11 cellular contexts compared by ENCODE assay signal in genomic region chr20:48818481-48818987, GRCh38. TPM values are rescaled to one million over a fixed set of nuclear protein-coding genes. Genes with fewer than 3 reads are reported as not detected.
A peak's percentile ranks its signal among the peaks of the same experiment; 100 is the strongest.
DNase-seq lines count a peak whose midpoint lies in the region; ATAC-seq, FAIRE-seq and TF ChIP-seq lines count a peak whose summit lies in the region.
"Had no signal": no experiment of that assay in that cellular context is flagged by ENCODE, and none has a peak within 500 bp of the region (broad histone marks: within the 10 kb centered on the region; RNA-seq: fewer than 3 reads in every experiment).

No MANE protein-coding gene starts in this region.

- peak overlapping the region; percentile 82 for H3K27ac ChIP-seq in CD4-positive, CD25-positive, alpha-beta regulatory T cell (ENCODE audit: insufficient read depth, low read length, poor library complexity, severe bottlenecking)
- peak overlapping the region; percentile 93 for H3K27ac ChIP-seq in OCI-LY7 (ENCODE audit: low read depth, low read length, poor library complexity, severe bottlenecking)
- no peak overlapping the region for H3K27ac ChIP-seq in H1 (ENCODE audit: low read depth, low read length)
- no peak overlapping the region for H3K27ac ChIP-seq in WERI-Rb-1
- H3K27ac ChIP-seq: cardiac muscle cell had no signal

- H2BK120ac ChIP-seq in H1 (replicated peaks; ENCODE audit: low read depth, low read length): no peak overlapping the region

- no peak overlapping the region; the same call in 1 of the 2 replicates for H2BK20ac ChIP-seq in H1 (ENCODE audit: low read length)

- no peak overlapping the region for H3K23ac ChIP-seq in H1 (ENCODE audit: insufficient read length)

- H3K18ac ChIP-seq in H1 (ENCODE audit: extremely low read depth, low read length): no peak overlapping the region

- POLR2A ChIA-PET in OCI-LY7 (lab: Charles Lee) (interaction anchor here (0.6 to 2.1 kb wide), 4 partner anchors 8 to 1116 kb away, joined by 3 to 11 read pairs (median 3); no protein-coding TSS in a partner anchor), H1 (lab: Charles Lee; ENCODE audit: partially characterized antibody) (interaction anchor here (0.7 to 1.1 kb wide), 2 partner anchors 10 to 1165 kb away, joined by 3 read pairs; no protein-coding TSS in a partner anchor)

- peak overlapping the region; percentile 90 for H3K4me3 ChIP-seq in CD4-positive, CD25-positive, alpha-beta regulatory T cell (ENCODE audit: low read depth, low read length)
- H3K4me3 ChIP-seq in OCI-LY7 (ENCODE audit: low read depth, low read length, poor library complexity, severe bottlenecking) (peak overlapping the region; percentile 55), H1 (ENCODE audit: extremely low read depth in 1 of 4, insufficient read depth in 2 of 4, low read depth in 3 of 4, low read length in 4 of 4) (no peak overlapping the region), H7 (ENCODE audit: insufficient read depth, low read depth, low read length) (no peak overlapping the region), WERI-Rb-1 (ENCODE audit: low read depth, low read length) (no peak overlapping the region)
- H3K4me3 ChIP-seq: cardiac muscle cell had no signal

- peak; percentile 25 to 91 (median 54) for DNase-seq in CD4-positive, CD25-positive, alpha-beta regulatory T cell
- DNase-seq in OCI-LY7 (ENCODE audit: low spot score) (peak; percentile 91), H1 (ENCODE audit: low read depth in 1 of 2, low spot score in 2 of 2) (no peak), H7 (no peak), NCI-H1092 (lab: John Stamatoyannopoulos, UW) (no peak), WERI-Rb-1 (no peak)
- DNase-seq: DMS53, NCI-H1436 had no signal

- H2BK12ac ChIP-seq in H1 (ENCODE audit: low read depth, low read length): 0 out of 2 replicates have a peak overlapping the region, but pooled peaks have one; percentile 46

- no peaks in the 10 kb centered on the region for H3K9me2 ChIP-seq in OCI-LY7 (ENCODE audit: insufficient read depth, low read length)

- H3K56ac ChIP-seq in H1 (replicated peaks; ENCODE audit: insufficient read length, low read depth, low read length): no peak overlapping the region

- no peaks in the 10 kb centered on the region for H3K9me3 Mint-ChIP-seq in CD4-positive, CD25-positive, alpha-beta regulatory T cell

- H3K79me2 ChIP-seq in OCI-LY7 (ENCODE audit: insufficient read depth, low read depth, low read length) (peaks cover 52% of the 10 kb centered on the region; the same call in 1 of the 2 replicates), H1 (ENCODE audit: control insufficient read depth in 1 of 2, insufficient read depth in 2 of 2, low read length in 2 of 2) (peaks cover 0 to 1% of the 10 kb centered on the region in 2 experiments; a peak in 1 of 4 replicates)

- H3K4me2 ChIP-seq in OCI-LY7 (ENCODE audit: low read length): peak overlapping the region; percentile 76
- H3K4me2 ChIP-seq in H1 (ENCODE audit: insufficient read depth in 1 of 2, low read depth in 2 of 2, low read length in 2 of 2): no peak overlapping the region

- peaks cover 16% of the 10 kb centered on the region for H3K36me3 ChIP-seq in CD4-positive, CD25-positive, alpha-beta regulatory T cell (ENCODE audit: control insufficient read depth, insufficient read depth, low read length)
- H3K36me3 ChIP-seq in OCI-LY7 (ENCODE audit: insufficient read depth, low read length): no peaks in the 10 kb centered on the region
- no peaks in the 10 kb centered on the region for H3K36me3 ChIP-seq in H1 (ENCODE audit: control insufficient read depth in 2 of 4, insufficient read depth in 4 of 4, low read length in 3 of 4)
- H3K36me3 ChIP-seq in H7 (replicated peaks; ENCODE audit: control insufficient read depth, insufficient read depth, low read length): no peaks in the 10 kb centered on the region
- H3K36me3 ChIP-seq in WERI-Rb-1: peaks cover 7% of the 10 kb centered on the region
- H3K36me3 ChIP-seq: cardiac muscle cell had no signal

- H3K27ac Mint-ChIP-seq in CD4-positive, CD25-positive, alpha-beta regulatory T cell: peak overlapping the region in 2 of 3 donors; percentile 97 to 100

- 87% methylated on average over 10 of the region's 11 CpGs; no CpG with 5 or more reads in 1 of the 2 experiments for WGBS in H1 (ENCODE audit: extremely low coverage in 1 of 2, insufficient coverage in 1 of 2, insufficient read length in 1 of 2, insufficient replicate concordance in 2 of 2, low coverage in 1 of 2, low lambda C conversion rate in 2 of 2, missing lambda C conversion rate in 1 of 2), 2 experiments

- CTCF ChIA-PET in OCI-LY7 (lab: Charles Lee; ENCODE audit: unreplicated experiment): no interaction called here
- CTCF ChIA-PET in H1 (lab: Charles Lee; ENCODE audit: partially characterized antibody): interaction anchor here (0.9 to 1.5 kb wide), 2 partner anchors 118 to 161 kb away, joined by 3 to 7 read pairs; no protein-coding TSS in a partner anchor

- no peak for FAIRE-seq in H1 (lab: Jason Lieb, UNC)

- intact Hi-C loops in OCI-LY7 (cut with micrococcal nuclease; ENCODE audit: unreplicated experiment): loop anchor here (2.0 kb wide), 2 partner anchors 38 to 58 kb away; no protein-coding TSS in a partner anchor

- TF ChIP-seq RAD21 in H1 (IDR thresholded peaks at IDR 0.05 in 1 of 2, conservative IDR thresholded peaks at IDR 0.05 in 1 of 2; ENCODE audit: low read depth in 2 of 2, low read length in 2 of 2): no peak

- H3K4me3 Mint-ChIP-seq in CD4-positive, CD25-positive, alpha-beta regulatory T cell: peak overlapping the region in 2 of 4 donors; percentile 97 to 99

- TF ChIP-seq CTCF in OCI-LY7 (conservative IDR thresholded peaks at IDR 0.05; ENCODE audit: low read length) (no peak), H1 (IDR thresholded peaks at IDR 0.05; ENCODE audit: control extremely low read depth in 1 of 3, insufficient read depth in 1 of 3, low read depth in 1 of 3, low read length in 3 of 3) (no peak), WERI-Rb-1 (IDR thresholded peaks at IDR 0.05; ENCODE audit: low read depth, low read length) (no peak)

- TF ChIP-seq POLR2A in GM19099 (IDR thresholded peaks at IDR 0.05; ENCODE audit: extremely low read depth, insufficient read length, low read depth) (peak; percentile 14), H1 (IDR thresholded peaks at IDR 0.05; ENCODE audit: control extremely low read depth in 1 of 2, low read depth in 2 of 2, low read length in 2 of 2) (no peak)

- no peak overlapping the region for H3K14ac ChIP-seq in H1 (ENCODE audit: insufficient read length)

- peak overlapping the region; percentile 85; the same call in 1 of the 2 replicates for H2AK5ac ChIP-seq in H1 (ENCODE audit: low read depth, low read length)

- no peak overlapping the region for H2BK5ac ChIP-seq in H1 (ENCODE audit: low read depth, low read length)

- no peaks in the 10 kb centered on the region; the same call in 1 of the 2 replicates for H3K79me1 ChIP-seq in H1 (ENCODE audit: low read depth, low read length)

- no peak overlapping the region for H4K8ac ChIP-seq in H1 (ENCODE audit: extremely low read depth, insufficient read depth, low read length)

- no peak overlapping the region for H4K91ac ChIP-seq in H1 (replicated peaks; ENCODE audit: insufficient read length, low read length)

- ATAC-seq in CD4-positive, CD25-positive, alpha-beta regulatory T cell (ENCODE audit: low read depth in 2 of 2): peak; percentile 62 to 72
- no peak for ATAC-seq in GM18858 (IDR thresholded peaks at IDR 0.05; ENCODE audit: unreplicated experiment)

- no peak overlapping the region for H4K5ac ChIP-seq in H1 (ENCODE audit: insufficient read length, low read depth, low read length)

- peaks cover 37% of the 10 kb centered on the region for H3K36me3 Mint-ChIP-seq in CD4-positive, CD25-positive, alpha-beta regulatory T cell

- no peak overlapping the region for H2BK15ac ChIP-seq in H1 (ENCODE audit: low read length)

- no peak overlapping the region for H3K9ac ChIP-seq in H1 (replicated peaks in 1 of 4; ENCODE audit: extremely low read depth in 1 of 4, low read depth in 3 of 4, low read length in 3 of 4)

- H4K20me1 ChIP-seq in OCI-LY7 (ENCODE audit: insufficient read depth, low read length) (no peaks in the 10 kb centered on the region), H1 (replicated peaks in 1 of 2; ENCODE audit: control insufficient read depth in 1 of 2, insufficient read depth in 2 of 2, low read length in 2 of 2) (peaks cover 2 to 4% of the 10 kb centered on the region in 2 experiments)

- H3K9me3 ChIP-seq in CD4-positive, CD25-positive, alpha-beta regulatory T cell (ENCODE audit: control insufficient read depth in 2 of 2, low read length in 2 of 2): no peaks in the 10 kb centered on the region
- H3K9me3 ChIP-seq in OCI-LY7 (ENCODE audit: low read length): no peaks in the 10 kb centered on the region
- H3K9me3 ChIP-seq in H1 (ENCODE audit: insufficient read depth in 2 of 2, low read depth in 1 of 2, low read length in 1 of 2): no peaks in the 10 kb centered on the region
- peaks cover 7% of the 10 kb centered on the region for H3K9me3 ChIP-seq in WERI-Rb-1 (ENCODE audit: severe bottlenecking)

- H3K23me2 ChIP-seq in H1 (ENCODE audit: low read depth, low read length): 0 out of 2 replicates have a peak, but pooled peaks cover 2% of the 10 kb centered on the region

- H3K4me1 ChIP-seq in CD4-positive, CD25-positive, alpha-beta regulatory T cell (ENCODE audit: control insufficient read depth, insufficient read depth, low read length, poor library complexity, severe bottlenecking): peaks cover 100% of the 10 kb centered on the region
- peaks cover 94% of the 10 kb centered on the region for H3K4me1 ChIP-seq in OCI-LY7 (ENCODE audit: insufficient read depth, low read length, poor library complexity, severe bottlenecking)
- peaks cover 0 to 3% (median 3%) of the 10 kb centered on the region in 4 experiments; a peak in 4 of 7 replicates for H3K4me1 ChIP-seq in H1 (replicated peaks in 1 of 4; ENCODE audit: control insufficient read depth in 3 of 4, insufficient read depth in 4 of 4, low read length in 3 of 4)

- BruUV-seq in OCI-LY7 (replicated peaks; lab: Mats Ljungman, UMichigan): no TSS peak

- no peaks in the 10 kb centered on the region for H3K27me3 Mint-ChIP-seq in CD4-positive, CD25-positive, alpha-beta regulatory T cell

- no peak overlapping the region for H3K4ac ChIP-seq in H1 (replicated peaks; ENCODE audit: insufficient read length, low read depth, low read length)

- no peaks in the 10 kb centered on the region for H3K27me3 ChIP-seq in CD4-positive, CD25-positive, alpha-beta regulatory T cell (ENCODE audit: control insufficient read depth, insufficient read depth, low read length)
- H3K27me3 ChIP-seq in H1 (replicated peaks in 1 of 4; ENCODE audit: control insufficient read depth in 3 of 4, extremely low read depth in 1 of 4, insufficient read depth in 3 of 4, low read length in 3 of 4) (no peaks in the 10 kb centered on the region), H7 (ENCODE audit: control insufficient read depth, insufficient read depth, low read length) (no peaks in the 10 kb centered on the region), WERI-Rb-1 (ENCODE audit: insufficient read depth, low read depth, severe bottlenecking) (no peaks in the 10 kb centered on the region)
- H3K27me3 ChIP-seq: cardiac muscle cell had no signal

- H3K4me1 Mint-ChIP-seq in CD4-positive, CD25-positive, alpha-beta regulatory T cell: peaks cover 0 to 61% (median 38%) of the 10 kb centered on the region in 4 donors

- peak overlapping the region; percentile 17; the same call in 1 of the 2 replicates for H2AFZ ChIP-seq in OCI-LY7 (ENCODE audit: low read length)
- no peak overlapping the region for H2AFZ ChIP-seq in H1 (ENCODE audit: low read length)

- TF ChIP-seq EP300 in H1 (IDR thresholded peaks at IDR 0.05; ENCODE audit: borderline replicate concordance in 1 of 2, low read depth in 2 of 2, low read length in 2 of 2): no peak

RNA-seq across cellular contexts. Expression of gene PREX1, which starts 9.3 kb away (rescaled TPM):
- 264 TPM for total RNA-seq in CD4-positive, CD25-positive, alpha-beta regulatory T cell
- polyA plus RNA-seq in CD4-positive, CD25-positive, alpha-beta regulatory T cell: 10 to 100 TPM; 40.8 to 58.5 (median 50.1) TPM
- total RNA-seq in OCI-LY7 (2014; rRNA removed; shearing (Covaris generic)): 20.2 and 25.3 TPM in 2 replicates
- 20.7 and 24.7 TPM in 2 replicates for total RNA-seq in OCI-LY7 (2022)
- 12.8 and 13.5 TPM in 2 replicates for total RNA-seq in H1 (2021; fragmentation: NEBNext Ultra II Directional; extraction: Animal tissue kit (Norgen Biotek cat#: 25700))
- polyA plus RNA-seq in H1 (2011; rRNA removed): 10.7 and 13.4 TPM in 2 replicates
- polyA plus RNA-seq in H1 (2011; cell fraction: cytosol; rRNA removed): 9.6 TPM
- 17.7 TPM for polyA plus RNA-seq in H1 (2011; cell fraction: nucleus; rRNA removed)
- 8.8 to 13.0 TPM (median 12.7 TPM) in 4 replicates for polyA plus RNA-seq in H1 (2012, experiment 1 of 2)
- 8.5 TPM for polyA plus RNA-seq in H1 (2012, experiment 2 of 2)
- 6.3 TPM for polyA plus RNA-seq in H1 (2013, experiment 1 of 2)
- polyA plus RNA-seq in H1 (2013, experiment 2 of 2): 6.2 TPM
- 12.9 and 16.1 TPM in 2 replicates for polyA minus RNA-seq in H1 (2011; rRNA and poly(A)+ RNA removed)
- polyA minus RNA-seq in H1 (2011; cell fraction: cytosol; rRNA and poly(A)+ RNA removed): 9.6 TPM
- polyA minus RNA-seq in H1 (2011; cell fraction: nucleus; rRNA and poly(A)+ RNA removed): 8.8 TPM
- total RNA-seq in H7 (2014; rRNA removed; shearing (Covaris generic)): 36.0 and 37.6 TPM in 2 replicates

Comparison
In these comparisons a context has a peak if more than half of its experiments do, and no peak if none do; other contexts are left out.
1. DNase-seq: peak in CD4-positive, CD25-positive, alpha-beta regulatory T cell (3 of 3) and OCI-LY7 (single experiment); none in H1 (0 of 2), H7 (single experiment), NCI-H1092 (single experiment) and WERI-Rb-1 (single experiment).
2. H3K27ac ChIP-seq: peak in CD4-positive, CD25-positive, alpha-beta regulatory T cell (single experiment) and OCI-LY7 (single experiment); none in H1 (single experiment) and WERI-Rb-1 (single experiment).
3. H3K4me3 ChIP-seq: peak in CD4-positive, CD25-positive, alpha-beta regulatory T cell (single experiment) and OCI-LY7 (single experiment); none in H1 (0 of 4), H7 (single experiment) and WERI-Rb-1 (single experiment).